In genomic region chr2:221478106-221478863, GRCh38 we compare ENCODE assay signal across 1 cellular context.
TF ChIP-seq lines count a peak whose summit lies in the region.

No MANE protein-coding gene starts in this region.

TF ChIP-seq in GM23338, 12 proteins besides CTCF, POLR2A, EP300 and RAD21 (continued from another document):
- TF ChIP-seq, protein P1, sequence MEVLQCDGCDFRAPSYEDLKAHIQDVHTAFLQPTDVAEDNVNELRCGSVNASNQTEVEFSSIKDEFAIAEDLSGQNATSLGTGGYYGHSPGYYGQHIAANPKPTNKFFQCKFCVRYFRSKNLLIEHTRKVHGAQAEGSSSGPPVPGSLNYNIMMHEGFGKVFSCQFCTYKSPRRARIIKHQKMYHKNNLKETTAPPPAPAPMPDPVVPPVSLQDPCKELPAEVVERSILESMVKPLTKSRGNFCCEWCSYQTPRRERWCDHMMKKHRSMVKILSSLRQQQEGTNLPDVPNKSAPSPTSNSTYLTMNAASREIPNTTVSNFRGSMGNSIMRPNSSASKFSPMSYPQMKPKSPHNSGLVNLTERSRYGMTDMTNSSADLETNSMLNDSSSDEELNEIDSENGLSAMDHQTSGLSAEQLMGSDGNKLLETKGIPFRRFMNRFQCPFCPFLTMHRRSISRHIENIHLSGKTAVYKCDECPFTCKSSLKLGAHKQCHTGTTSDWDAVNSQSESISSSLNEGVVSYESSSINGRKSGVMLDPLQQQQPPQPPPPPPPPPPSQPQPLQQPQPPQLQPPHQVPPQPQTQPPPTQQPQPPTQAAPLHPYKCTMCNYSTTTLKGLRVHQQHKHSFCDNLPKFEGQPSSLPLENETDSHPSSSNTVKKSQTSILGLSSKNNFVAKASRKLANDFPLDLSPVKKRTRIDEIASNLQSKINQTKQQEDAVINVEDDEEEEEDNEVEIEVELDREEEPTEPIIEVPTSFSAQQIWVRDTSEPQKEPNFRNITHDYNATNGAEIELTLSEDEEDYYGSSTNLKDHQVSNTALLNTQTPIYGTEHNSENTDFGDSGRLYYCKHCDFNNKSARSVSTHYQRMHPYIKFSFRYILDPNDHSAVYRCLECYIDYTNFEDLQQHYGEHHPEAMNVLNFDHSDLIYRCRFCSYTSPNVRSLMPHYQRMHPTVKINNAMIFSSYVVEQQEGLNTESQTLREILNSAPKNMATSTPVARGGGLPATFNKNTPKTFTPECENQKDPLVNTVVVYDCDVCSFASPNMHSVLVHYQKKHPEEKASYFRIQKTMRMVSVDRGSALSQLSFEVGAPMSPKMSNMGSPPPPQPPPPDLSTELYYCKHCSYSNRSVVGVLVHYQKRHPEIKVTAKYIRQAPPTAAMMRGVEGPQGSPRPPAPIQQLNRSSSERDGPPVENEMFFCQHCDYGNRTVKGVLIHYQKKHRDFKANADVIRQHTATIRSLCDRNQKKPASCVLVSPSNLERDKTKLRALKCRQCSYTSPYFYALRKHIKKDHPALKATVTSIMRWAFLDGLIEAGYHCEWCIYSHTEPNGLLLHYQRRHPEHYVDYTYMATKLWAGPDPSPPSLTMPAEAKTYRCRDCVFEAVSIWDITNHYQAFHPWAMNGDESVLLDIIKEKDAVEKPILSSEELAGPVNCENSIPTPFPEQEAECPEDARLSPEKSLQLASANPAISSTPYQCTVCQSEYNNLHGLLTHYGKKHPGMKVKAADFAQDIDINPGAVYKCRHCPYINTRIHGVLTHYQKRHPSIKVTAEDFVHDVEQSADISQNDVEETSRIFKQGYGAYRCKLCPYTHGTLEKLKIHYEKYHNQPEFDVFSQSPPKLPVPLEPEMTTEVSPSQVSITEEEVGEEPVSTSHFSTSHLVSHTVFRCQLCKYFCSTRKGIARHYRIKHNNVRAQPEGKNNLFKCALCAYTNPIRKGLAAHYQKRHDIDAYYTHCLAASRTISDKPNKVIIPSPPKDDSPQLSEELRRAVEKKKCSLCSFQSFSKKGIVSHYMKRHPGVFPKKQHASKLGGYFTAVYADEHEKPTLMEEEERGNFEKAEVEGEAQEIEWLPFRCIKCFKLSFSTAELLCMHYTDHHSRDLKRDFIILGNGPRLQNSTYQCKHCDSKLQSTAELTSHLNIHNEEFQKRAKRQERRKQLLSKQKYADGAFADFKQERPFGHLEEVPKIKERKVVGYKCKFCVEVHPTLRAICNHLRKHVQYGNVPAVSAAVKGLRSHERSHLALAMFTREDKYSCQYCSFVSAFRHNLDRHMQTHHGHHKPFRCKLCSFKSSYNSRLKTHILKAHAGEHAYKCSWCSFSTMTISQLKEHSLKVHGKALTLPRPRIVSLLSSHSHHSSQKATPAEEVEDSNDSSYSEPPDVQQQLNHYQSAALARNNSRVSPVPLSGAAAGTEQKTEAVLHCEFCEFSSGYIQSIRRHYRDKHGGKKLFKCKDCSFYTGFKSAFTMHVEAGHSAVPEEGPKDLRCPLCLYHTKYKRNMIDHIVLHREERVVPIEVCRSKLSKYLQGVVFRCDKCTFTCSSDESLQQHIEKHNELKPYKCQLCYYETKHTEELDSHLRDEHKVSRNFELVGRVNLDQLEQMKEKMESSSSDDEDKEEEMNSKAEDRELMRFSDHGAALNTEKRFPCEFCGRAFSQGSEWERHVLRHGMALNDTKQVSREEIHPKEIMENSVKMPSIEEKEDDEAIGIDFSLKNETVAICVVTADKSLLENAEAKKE (CRISPR knock-in tag; IDR thresholded peaks at IDR 0.05), result no peak
- TF ChIP-seq JUNB (IDR thresholded peaks at IDR 0.05; ENCODE audit: unreplicated experiment), result no peak
- TF ChIP-seq REST (IDR thresholded peaks at IDR 0.05; ENCODE audit: unreplicated experiment), result no peak
- TF ChIP-seq ETS1 (IDR thresholded peaks at IDR 0.05), result no peak
- TF ChIP-seq EZH2phosphoT487 (IDR thresholded peaks at IDR 0.05; ENCODE audit: unreplicated experiment), result no peak
- TF ChIP-seq NANOG (IDR thresholded peaks at IDR 0.05; ENCODE audit: borderline replicate concordance), result no peak
- no peak for TF ChIP-seq CREB1 (CRISPR knock-in tag; IDR thresholded peaks at IDR 0.05; ENCODE audit: low read depth)
- no peak for TF ChIP-seq ZNF331 (CRISPR knock-in tag; IDR thresholded peaks at IDR 0.05; ENCODE audit: low read depth)
- no peak for TF ChIP-seq ZNF114 (CRISPR knock-in tag; IDR thresholded peaks at IDR 0.05)
- TF ChIP-seq POLR2AphosphoS5 (IDR thresholded peaks at IDR 0.05; ENCODE audit: low read depth), result no peak
- TF ChIP-seq EZH2 (IDR thresholded peaks at IDR 0.05; ENCODE audit: low read depth, unreplicated experiment), result no peak
